Comparison of ENCODE assay signal across 10 cellular contexts in the genomic region with DNA sequence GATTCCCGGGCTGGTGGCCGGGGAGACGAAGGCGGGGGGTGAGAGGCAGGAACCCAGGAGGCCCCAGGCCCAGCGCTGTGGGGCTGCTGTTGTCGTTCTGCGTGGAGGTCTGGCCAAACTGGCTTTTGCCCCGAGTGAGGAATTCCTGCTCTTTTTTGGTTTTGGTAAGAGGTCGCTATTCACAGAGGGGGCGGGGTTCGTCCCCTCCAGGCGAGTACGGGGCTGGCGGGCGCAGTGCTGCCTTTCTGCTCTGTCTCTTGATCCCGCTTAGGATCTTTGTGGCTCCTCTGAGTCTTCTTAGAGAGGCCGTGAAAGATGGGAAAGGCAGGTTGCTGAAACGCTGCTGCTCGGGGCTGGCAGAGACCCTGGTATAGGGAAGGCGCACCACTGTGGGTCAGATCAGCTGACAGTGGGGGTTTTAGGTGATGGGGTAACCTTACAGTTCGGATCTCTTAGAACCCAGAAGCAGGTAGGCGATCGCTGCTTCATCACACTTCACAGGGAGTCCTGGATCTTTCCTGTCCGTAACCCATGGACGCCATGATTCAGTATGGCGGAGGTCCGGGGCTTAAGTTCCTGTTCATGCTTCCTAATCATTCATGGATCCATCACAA.
A peak's percentile ranks its signal among the peaks of the same experiment; 100 is the strongest.
DNase-seq lines count a peak whose midpoint lies in the region; ATAC-seq and TF ChIP-seq lines count a peak whose summit lies in the region.
"Had no signal": no experiment of that assay in that cellular context is flagged by ENCODE, and none has a peak within 500 bp of the region (broad histone marks: within the 10 kb centered on the region; RNA-seq: fewer than 3 reads in every experiment).

No MANE protein-coding gene starts in this region.

- H3K27me3 ChIP-seq in breast epithelium = no peaks in the 10 kb centered on the region
- H3K27me3 ChIP-seq in mammary epithelial cell (ENCODE audit: insufficient read depth, low read length) = no peaks in the 10 kb centered on the region
- H3K27me3 ChIP-seq in mononuclear cell (ENCODE audit: insufficient read depth, low read length) = peaks cover 13% of the 10 kb centered on the region
- H3K27me3 ChIP-seq in uterus = no peaks in the 10 kb centered on the region
- H3K27me3 ChIP-seq in adrenal gland = no peaks in the 10 kb centered on the region

- POLR2A ChIA-PET in MCF 10A (lab: Yijun Ruan, JAX) = no interaction called here

- peak overlapping the region; percentile 94 for H2AFZ ChIP-seq in mammary epithelial cell (ENCODE audit: low read depth, low read length)

- dilution Hi-C loops in mammary epithelial cell (cut with HindIII; ENCODE audit: low sequenced_read_pairs) = no loop called here

- H3K27ac ChIP-seq in breast epithelium (peak overlapping the region; percentile 22 to 55), mammary epithelial cell (ENCODE audit: insufficient read depth, low read depth, low read length) (no peak overlapping the region), uterus (no peak overlapping the region), adrenal gland (peak overlapping the region in 1 of 5 donors; percentile 45)

- H3K4me1 ChIP-seq in breast epithelium (no peaks in the 10 kb centered on the region), mammary epithelial cell (ENCODE audit: insufficient read depth, low read length) (peaks cover 9% of the 10 kb centered on the region), mononuclear cell (ENCODE audit: insufficient read depth, low read length) (peaks cover 20% of the 10 kb centered on the region), uterus (no peaks in the 10 kb centered on the region), adrenal gland (replicated peaks in 1 of 2) (no peaks in the 10 kb centered on the region)

- intact Hi-C loops in breast epithelium (cut with DNase I; ENCODE audit: low total_unique reads) (no loop called here), MCF 10A (cut with micrococcal nuclease) (no loop called here), mammary epithelial cell (cut with micrococcal nuclease) (no loop called here), uterus (cut with DNase I; ENCODE audit: low total_unique reads) (no loop called here), adrenal gland (cut with DNase I) (no loop called here)

- no peak overlapping the region for H3K4me3 Mint-ChIP-seq in MCF 10A (ENCODE audit: unreplicated experiment)
- H3K4me3 Mint-ChIP-seq: endodermal cell had no signal

- no peaks in the 10 kb centered on the region for H3K4me1 Mint-ChIP-seq in MCF 10A (ENCODE audit: insufficient read depth, unreplicated experiment)
- H3K4me1 Mint-ChIP-seq: endodermal cell had no signal

- no peaks in the 10 kb centered on the region for H4K20me1 ChIP-seq in mammary epithelial cell (ENCODE audit: insufficient read depth, low read length)

- TF ChIP-seq POLR2A in breast epithelium (IDR thresholded peaks at IDR 0.05) (no peak), uterus (IDR thresholded peaks at IDR 0.05) (no peak), adrenal gland (IDR thresholded peaks at IDR 0.05) (no peak)

- DNase-seq in breast epithelium (ENCODE audit: low spot score in 2 of 2) = no peak
- no peak for DNase-seq in MCF 10A (ENCODE audit: unreplicated experiment)
- DNase-seq in mammary epithelial cell = no peak
- no peak for DNase-seq in uterus
- no peak for DNase-seq in GM10266 (ENCODE audit: extremely low spot score)
- no peak for DNase-seq in adrenal gland
- DNase-seq: endodermal cell, SHP77 treated with DMSO at 0.1 percent for 48 hours had no signal

- TF ChIP-seq CTCF in breast epithelium (IDR thresholded peaks at IDR 0.05) (no peak), MCF 10A (IDR thresholded peaks at IDR 0.05; ENCODE audit: unreplicated experiment) (no peak), mammary epithelial cell (conservative IDR thresholded peaks at IDR 0.05 in 1 of 2, IDR thresholded peaks at IDR 0.05 in 1 of 2; ENCODE audit: extremely low read depth in 1 of 2, insufficient read depth in 1 of 2, low read depth in 1 of 2, low read length in 2 of 2) (no peak), uterus (IDR thresholded peaks at IDR 0.05) (no peak), GM10266 (IDR thresholded peaks at IDR 0.05; ENCODE audit: control insufficient read depth, insufficient read depth, low read depth, missing control alignments) (no peak), adrenal gland (IDR thresholded peaks at IDR 0.05) (no peak)

- H3K79me2 ChIP-seq in mammary epithelial cell (ENCODE audit: insufficient read depth, low read length) = no peaks in the 10 kb centered on the region

- peak overlapping the region; percentile 74 for H3K4me2 ChIP-seq in mammary epithelial cell (ENCODE audit: insufficient read depth, low read depth, low read length)

- H3K9me3 ChIP-seq in breast epithelium (peaks cover 0 to 5% of the 10 kb centered on the region in 2 donors), mammary epithelial cell (replicated peaks; ENCODE audit: insufficient read depth, low read length) (peaks cover 4% of the 10 kb centered on the region), mononuclear cell (ENCODE audit: low read depth, low read length) (no peaks in the 10 kb centered on the region), uterus (no peaks in the 10 kb centered on the region), adrenal gland (replicated peaks in 1 of 3) (no peaks in the 10 kb centered on the region)

- no peaks in the 10 kb centered on the region for H3K9me3 Mint-ChIP-seq in MCF 10A (ENCODE audit: unreplicated experiment)

- WGBS in mammary epithelial cell (ENCODE audit: low coverage, missing lambda C conversion rate) = 85% methylated on average over 18 of the region's 27 CpGs
- 56 to 72% (median 59%) methylated on average over 15 to 27 of the region's 27 CpGs for WGBS in adrenal gland, 4 donors

- CTCF ChIA-PET in MCF 10A (lab: Yijun Ruan, JAX) (no interaction called here), mammary epithelial cell (lab: Charles Lee; ENCODE audit: low non-redundant PET) (no interaction called here)

- no peaks in the 10 kb centered on the region for H3K27me3 Mint-ChIP-seq in MCF 10A (ENCODE audit: insufficient read depth, unreplicated experiment)

- in situ Hi-C loops in mammary epithelial cell (cut with MboI; ENCODE audit: low sequenced_read_pairs in 2 of 2) = no loop called here

- no TSS peak for BruUV-seq in MCF 10A (replicated peaks; lab: Mats Ljungman, UMichigan)
- no TSS peak for BruUV-seq in mammary epithelial cell (replicated peaks; lab: Mats Ljungman, UMichigan)

- no peak for ATAC-seq in GM21825 (IDR thresholded peaks at IDR 0.05; ENCODE audit: unreplicated experiment)

- no peak overlapping the region for H3K27ac Mint-ChIP-seq in MCF 10A (ENCODE audit: low read depth, unreplicated experiment)
- H3K27ac Mint-ChIP-seq: endodermal cell had no signal

- H3K4me3 ChIP-seq in breast epithelium = peak overlapping the region; percentile 48 to 72 (median 54)
- H3K4me3 ChIP-seq in mammary epithelial cell (replicated peaks in 1 of 3; ENCODE audit: insufficient read depth in 1 of 3, low read depth in 2 of 3, low read length in 3 of 3) = no peak overlapping the region
- peak overlapping the region; percentile 58 for H3K4me3 ChIP-seq in mononuclear cell (ENCODE audit: low read length)
- H3K4me3 ChIP-seq in uterus = peak overlapping the region; percentile 19 to 41
- peak overlapping the region in 2 of 4 donors; percentile 20 to 68 for H3K4me3 ChIP-seq in adrenal gland

- H3K36me3 Mint-ChIP-seq in MCF 10A (ENCODE audit: insufficient read depth, unreplicated experiment) = no peaks in the 10 kb centered on the region

- H3K36me3 ChIP-seq in breast epithelium (no peaks in the 10 kb centered on the region), mammary epithelial cell (ENCODE audit: insufficient read depth, low read length) (no peaks in the 10 kb centered on the region), uterus (no peaks in the 10 kb centered on the region), adrenal gland (replicated peaks in 1 of 2) (no peaks in the 10 kb centered on the region)

- no peak overlapping the region for H3K9ac ChIP-seq in mammary epithelial cell (ENCODE audit: insufficient read depth, low read length)

Comparison
In these comparisons a context has a peak if more than half of its experiments do, and no peak if none do; other contexts are left out.
1. H3K27ac ChIP-seq: peak in breast epithelium (2 of 2); none in mammary epithelial cell (single experiment) and uterus (0 of 2).
2. H3K4me3 ChIP-seq: peak in breast epithelium (3 of 3), mononuclear cell (single experiment) and uterus (2 of 2); none in mammary epithelial cell (0 of 3).